18 cellular contexts compared by ENCODE assay signal in genomic region chr5:39657943-39658342, GRCh38.
DNase-seq lines count a peak whose midpoint lies in the region; ATAC-seq, FAIRE-seq and TF ChIP-seq lines count a peak whose summit lies in the region.
"Had no signal": no experiment of that assay in that cellular context is flagged by ENCODE, and none has a peak within 500 bp of the region (broad histone marks: within the 10 kb centered on the region; RNA-seq: fewer than 3 reads in every experiment).

No MANE protein-coding gene starts in this region.

- no peak for TF ChIP-seq POLR2A in GM12878 (IDR thresholded peaks at IDR 0.05; ENCODE audit: low read depth, low read length)

- H3K4me1 ChIP-seq in KMS-11 (ENCODE audit: low read depth, poor library complexity, severe bottlenecking): peaks cover 30% of the 10 kb centered on the region
- no peaks in the 10 kb centered on the region for H3K4me1 ChIP-seq in GM12878 (ENCODE audit: control insufficient read depth, insufficient read depth, low read length)
- H3K4me1 ChIP-seq in CD8-positive, alpha-beta memory T cell (ENCODE audit: insufficient read depth, low read length): no peaks in the 10 kb centered on the region
- H3K4me1 ChIP-seq: testis had no signal

- H3K9me3 Mint-ChIP-seq in CD8-positive, alpha-beta memory T cell: no peaks in the 10 kb centered on the region
- H3K9me3 Mint-ChIP-seq in activated T-cell treated with anti-CD3 and anti-CD28 coated beads, Interleukin-2, amount 50 U/mL, for 72 hours: no peaks in the 10 kb centered on the region

- H3K4me3 ChIP-seq in KMS-11 (IDR thresholded peaks at IDR 0.05; ENCODE audit: insufficient read depth, low read depth, low read length): no peak overlapping the region
- H3K4me3 ChIP-seq in GM12878: no peak overlapping the region
- no peak overlapping the region for H3K4me3 ChIP-seq in CD8-positive, alpha-beta memory T cell (ENCODE audit: low read length)
- H3K4me3 ChIP-seq: testis had no signal

- peak overlapping the region; percentile 17; the same call in 1 of the 2 replicates for H3K4me2 ChIP-seq in KMS-11
- no peak overlapping the region for H3K4me2 ChIP-seq in GM12878 (ENCODE audit: control insufficient read depth, insufficient read depth)

- H3K27me3 ChIP-seq in KMS-11 (ENCODE audit: insufficient read depth, low read depth) (no peaks in the 10 kb centered on the region), GM12878 (replicated peaks in 1 of 2; ENCODE audit: control insufficient read depth in 2 of 2, insufficient read depth in 2 of 2, low read length in 1 of 2) (no peaks in the 10 kb centered on the region)
- no peaks in the 10 kb centered on the region for H3K27me3 ChIP-seq in CD8-positive, alpha-beta memory T cell (ENCODE audit: insufficient read depth, low read length, poor library complexity, severe bottlenecking)
- H3K27me3 ChIP-seq: testis had no signal

- H3K9me3 ChIP-seq in GM12878 (replicated peaks; ENCODE audit: control insufficient read depth, insufficient read depth, low read length): no peaks in the 10 kb centered on the region
- no peaks in the 10 kb centered on the region for H3K9me3 ChIP-seq in CD8-positive, alpha-beta memory T cell (ENCODE audit: low read length)
- H3K9me3 ChIP-seq: testis had no signal

- CTCF ChIA-PET in GM12878 (lab: Yijun Ruan, JAX): no interaction called here
- CTCF ChIA-PET in CD8-positive, alpha-beta memory T cell (lab: Charles Lee): no interaction called here

- H3K27ac ChIP-seq in KMS-11: no peak overlapping the region
- H3K27ac ChIP-seq in GM12878 (ENCODE audit: control insufficient read depth, insufficient read depth): no peak overlapping the region
- H3K27ac ChIP-seq in CD8-positive, alpha-beta memory T cell (ENCODE audit: low read depth, low read length): no peak overlapping the region
- H3K27ac ChIP-seq: testis had no signal

- H3K36me3 Mint-ChIP-seq in CD8-positive, alpha-beta memory T cell: no peaks in the 10 kb centered on the region
- no peaks in the 10 kb centered on the region for H3K36me3 Mint-ChIP-seq in activated T-cell treated with anti-CD3 and anti-CD28 coated beads, Interleukin-2, amount 50 U/mL, for 72 hours (ENCODE audit: insufficient read depth in 2 of 2)

- ATAC-seq in GM18870 (IDR thresholded peaks at IDR 0.05; ENCODE audit: unreplicated experiment): peak; percentile 67
- ATAC-seq in GM12878: no peak
- no peak for ATAC-seq in GM21825 (IDR thresholded peaks at IDR 0.05; ENCODE audit: unreplicated experiment)
- no peak for ATAC-seq in activated T-cell treated with anti-CD3 and anti-CD28 coated beads, Interleukin-2, amount 50 U/mL, for 72 hours (replicated peaks in 1 of 2)
- ATAC-seq: left cardiac atrium, sciatic nerve had no signal

- H3K79me2 ChIP-seq in KMS-11 (ENCODE audit: insufficient read depth, low read depth): no peaks in the 10 kb centered on the region
- H3K79me2 ChIP-seq in GM12878 (ENCODE audit: control insufficient read depth, insufficient read depth, low read length): no peaks in the 10 kb centered on the region

- H3K4me3 Mint-ChIP-seq in CD8-positive, alpha-beta memory T cell: no peak overlapping the region
- H3K4me3 Mint-ChIP-seq in activated T-cell treated with anti-CD3 and anti-CD28 coated beads, Interleukin-2, amount 50 U/mL, for 72 hours: no peak overlapping the region

- SMC1A ChIA-PET in GM12878 (lab: Charles Lee; ENCODE audit: uncharacterized antibody, unreplicated experiment): no interaction called here

- POLR2A ChIA-PET in GM12878 (lab: Charles Lee): no interaction called here
- POLR2A ChIA-PET in CD8-positive, alpha-beta memory T cell (lab: Charles Lee): no interaction called here

- DNase-seq in GM12878 (ENCODE audit: low read depth, low spot score) (no peak), D341Med (ENCODE audit: low spot score) (no peak)
- DNase-seq in CD8-positive, alpha-beta memory T cell: no peak
- DNase-seq in activated T-cell treated with anti-CD3 and anti-CD28 coated beads, Interleukin-2, amount 50 U/mL, for 72 hours: no peak
- DNase-seq: activated CD4-positive, CD25-positive, alpha-beta regulatory T cell; caudate nucleus; hypothalamus; IMR-90; left cardiac atrium; NCI-H1048; NCI-H2171; stimulated activated CD4-positive, alpha-beta T cell treated with anti-CD3 and anti-CD28 coated beads, Interleukin-2, amount 100 ng/mL, for 48 hours; testis had no signal

- TF ChIP-seq RAD21 in GM12878 (IDR thresholded peaks at IDR 0.05; ENCODE audit: insufficient read depth, low read depth, low read length): no peak

- H3K4me1 Mint-ChIP-seq in CD8-positive, alpha-beta memory T cell: peaks cover 7 to 14% (median 13%) of the 10 kb centered on the region in 3 donors
- peaks cover 28% of the 10 kb centered on the region for H3K4me1 Mint-ChIP-seq in activated T-cell treated with anti-CD3 and anti-CD28 coated beads, Interleukin-2, amount 50 U/mL, for 72 hours (ENCODE audit: low read depth)

- in situ Hi-C loops in GM12878 (cut with MboI): no loop called here

- H3K9ac ChIP-seq in KMS-11: no peak overlapping the region
- H3K9ac ChIP-seq in GM12878 (ENCODE audit: control insufficient read depth, insufficient read depth, low read length): no peak overlapping the region

- H3K27me3 Mint-ChIP-seq in CD8-positive, alpha-beta memory T cell: peaks cover 13 to 19% of the 10 kb centered on the region in 2 donors
- peaks cover 33% of the 10 kb centered on the region for H3K27me3 Mint-ChIP-seq in activated T-cell treated with anti-CD3 and anti-CD28 coated beads, Interleukin-2, amount 50 U/mL, for 72 hours (ENCODE audit: low read depth)

- TF ChIP-seq CTCF in KMS-11 (conservative IDR thresholded peaks at IDR 0.05; ENCODE audit: low read depth, low read length) (no peak), GM12878 (IDR thresholded peaks at IDR 0.05 in 2 of 3, conservative IDR thresholded peaks at IDR 0.05 in 1 of 3; ENCODE audit: control insufficient read depth in 2 of 3, extremely low read depth in 1 of 3, insufficient read depth in 1 of 3, low read depth in 3 of 3, low read length in 3 of 3) (no peak)

- peak overlapping the region in 1 of 8 donors; percentile 15 for H3K27ac Mint-ChIP-seq in CD8-positive, alpha-beta memory T cell
- H3K27ac Mint-ChIP-seq in activated T-cell treated with anti-CD3 and anti-CD28 coated beads, Interleukin-2, amount 50 U/mL, for 72 hours: no peak overlapping the region

- H4K20me1 ChIP-seq in KMS-11 (ENCODE audit: insufficient read depth) (no peaks in the 10 kb centered on the region), GM12878 (ENCODE audit: control insufficient read depth, insufficient read depth) (no peaks in the 10 kb centered on the region)

- no peak for TF ChIP-seq EP300 in GM12878 (IDR thresholded peaks at IDR 0.05; ENCODE audit: borderline replicate concordance in 1 of 2, control insufficient read depth in 1 of 2, low read depth in 2 of 2, low read length in 2 of 2)

- H3K36me3 ChIP-seq in KMS-11 (ENCODE audit: insufficient read depth) (no peaks in the 10 kb centered on the region), GM12878 (ENCODE audit: control insufficient read depth in 2 of 2, insufficient read depth in 2 of 2, low read length in 1 of 2) (no peaks in the 10 kb centered on the region)
- no peaks in the 10 kb centered on the region for H3K36me3 ChIP-seq in CD8-positive, alpha-beta memory T cell (ENCODE audit: insufficient read depth, low read length)

- intact Hi-C loops in GM12878 (cut with micrococcal nuclease; ENCODE audit: unreplicated experiment): no loop called here

- WGBS in GM12878 (ENCODE audit: insufficient coverage, insufficient replicate concordance, low lambda C conversion rate, missing lambda C conversion rate): 0% methylated on average over 1 of the region's 1 CpG

- FAIRE-seq in A204.1 (lab: Jason Lieb, UNC) (peak; percentile 64), GM12878 (lab: Jason Lieb, UNC) (no peak)

- BruUV-seq in GM12878 (replicated peaks; lab: Mats Ljungman, UMichigan): no TSS peak

- RAD21 ChIA-PET in GM12878 (lab: Charles Lee; ENCODE audit: unreplicated experiment): no interaction called here

- H2AFZ ChIP-seq in KMS-11 (ENCODE audit: low read depth): no peak overlapping the region
- H2AFZ ChIP-seq in GM12878 (ENCODE audit: control insufficient read depth, low read depth, low read length): no peak overlapping the region

TF ChIP-seq in GM12878, 131 proteins besides CTCF, POLR2A, EP300 and RAD21 (continues in another document):
- TF ChIP-seq, protein P1, sequence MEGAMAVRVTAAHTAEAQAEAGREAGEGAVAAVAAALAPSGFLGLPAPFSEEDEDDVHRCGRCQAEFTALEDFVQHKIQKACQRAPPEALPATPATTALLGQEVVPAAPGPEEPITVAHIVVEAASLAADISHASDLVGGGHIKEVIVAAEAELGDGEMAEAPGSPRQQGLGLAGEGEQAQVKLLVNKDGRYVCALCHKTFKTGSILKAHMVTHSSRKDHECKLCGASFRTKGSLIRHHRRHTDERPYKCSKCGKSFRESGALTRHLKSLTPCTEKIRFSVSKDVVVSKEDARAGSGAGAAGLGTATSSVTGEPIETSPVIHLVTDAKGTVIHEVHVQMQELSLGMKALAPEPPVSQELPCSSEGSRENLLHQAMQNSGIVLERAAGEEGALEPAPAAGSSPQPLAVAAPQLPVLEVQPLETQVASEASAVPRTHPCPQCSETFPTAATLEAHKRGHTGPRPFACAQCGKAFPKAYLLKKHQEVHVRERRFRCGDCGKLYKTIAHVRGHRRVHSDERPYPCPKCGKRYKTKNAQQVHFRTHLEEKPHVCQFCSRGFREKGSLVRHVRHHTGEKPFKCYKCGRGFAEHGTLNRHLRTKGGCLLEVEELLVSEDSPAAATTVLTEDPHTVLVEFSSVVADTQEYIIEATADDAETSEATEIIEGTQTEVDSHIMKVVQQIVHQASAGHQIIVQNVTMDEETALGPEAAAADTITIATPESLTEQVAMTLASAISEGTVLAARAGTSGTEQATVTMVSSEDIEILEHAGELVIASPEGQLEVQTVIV (IDR thresholded peaks at IDR 0.05; ENCODE audit: borderline replicate concordance, partially characterized antibody): no peak
- TF ChIP-seq RUNX3 (IDR thresholded peaks at IDR 0.05; ENCODE audit: low read length) (peak; percentile 72), SMAD5 (IDR thresholded peaks at IDR 0.05; ENCODE audit: low read depth) (no peak), HDAC6 (IDR thresholded peaks at IDR 0.05; ENCODE audit: unreplicated experiment) (no peak)
- TF ChIP-seq, protein P2, sequence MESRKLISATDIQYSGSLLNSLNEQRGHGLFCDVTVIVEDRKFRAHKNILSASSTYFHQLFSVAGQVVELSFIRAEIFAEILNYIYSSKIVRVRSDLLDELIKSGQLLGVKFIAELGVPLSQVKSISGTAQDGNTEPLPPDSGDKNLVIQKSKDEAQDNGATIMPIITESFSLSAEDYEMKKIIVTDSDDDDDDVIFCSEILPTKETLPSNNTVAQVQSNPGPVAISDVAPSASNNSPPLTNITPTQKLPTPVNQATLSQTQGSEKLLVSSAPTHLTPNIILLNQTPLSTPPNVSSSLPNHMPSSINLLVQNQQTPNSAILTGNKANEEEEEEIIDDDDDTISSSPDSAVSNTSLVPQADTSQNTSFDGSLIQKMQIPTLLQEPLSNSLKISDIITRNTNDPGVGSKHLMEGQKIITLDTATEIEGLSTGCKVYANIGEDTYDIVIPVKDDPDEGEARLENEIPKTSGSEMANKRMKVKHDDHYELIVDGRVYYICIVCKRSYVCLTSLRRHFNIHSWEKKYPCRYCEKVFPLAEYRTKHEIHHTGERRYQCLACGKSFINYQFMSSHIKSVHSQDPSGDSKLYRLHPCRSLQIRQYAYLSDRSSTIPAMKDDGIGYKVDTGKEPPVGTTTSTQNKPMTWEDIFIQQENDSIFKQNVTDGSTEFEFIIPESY (IDR thresholded peaks at IDR 0.05): no peak
